ENCODE assay signal across 24 cellular contexts in genomic region chr10:104449402-104449801, GRCh38.
DNase-seq lines count a peak whose midpoint lies in the region; ATAC-seq and TF ChIP-seq lines count a peak whose summit lies in the region.
"Had no signal": no experiment of that assay in that cellular context is flagged by ENCODE, and none has a peak within 500 bp of the region (broad histone marks: within the 10 kb centered on the region; RNA-seq: fewer than 3 reads in every experiment).

No MANE protein-coding gene starts in this region.

- H3K79me2 ChIP-seq in GM23248 (ENCODE audit: insufficient read depth) = no peaks in the 10 kb centered on the region

- peak overlapping the region; percentile 59 for H3K4me2 ChIP-seq in GM23248 (ENCODE audit: unreplicated experiment)

- no peak overlapping the region for H3K4me3 Mint-ChIP-seq in natural killer cell
- H3K4me3 Mint-ChIP-seq: activated CD4-positive, alpha-beta T cell treated with anti-CD3 and anti-CD28 coated beads, Interleukin-2, amount 10 ng/mL, durations not matched to agents 7 days and 5 days; IgD-negative memory B cell had no signal

- H3K36me3 ChIP-seq in GM23248 (ENCODE audit: low read depth) (no peaks in the 10 kb centered on the region), heart left ventricle (no peaks in the 10 kb centered on the region)
- H3K36me3 ChIP-seq: BE2C, esophagus squamous epithelium, stomach, upper lobe of left lung had no signal

- no peaks in the 10 kb centered on the region for H3K9me2 ChIP-seq in GM23248 (ENCODE audit: insufficient read depth)

- no peaks in the 10 kb centered on the region for H4K20me1 ChIP-seq in GM23248 (ENCODE audit: insufficient read depth)

- intact Hi-C loops in natural killer cell (cut with micrococcal nuclease) = no loop called here
- intact Hi-C loops in heart left ventricle (cut with DNase I) = no loop called here

- TF ChIP-seq CTCF in natural killer cell (IDR thresholded peaks at IDR 0.05) = no peak
- TF ChIP-seq CTCF in heart left ventricle (IDR thresholded peaks at IDR 0.05) = no peak

- no peak for TF ChIP-seq POLR2A in heart left ventricle (IDR thresholded peaks at IDR 0.05)

- H3K4me1 Mint-ChIP-seq in natural killer cell = no peaks in the 10 kb centered on the region
- H3K4me1 Mint-ChIP-seq: activated CD4-positive, alpha-beta T cell treated with anti-CD3 and anti-CD28 coated beads, Interleukin-2, amount 10 ng/mL, durations not matched to agents 7 days and 5 days; IgD-negative memory B cell had no signal

- peak overlapping the region; percentile 25; the same call in 1 of the 2 replicates for H2AFZ ChIP-seq in GM23248

- H3K9me3 Mint-ChIP-seq in natural killer cell = no peaks in the 10 kb centered on the region
- H3K9me3 Mint-ChIP-seq: activated CD4-positive, alpha-beta T cell treated with anti-CD3 and anti-CD28 coated beads, Interleukin-2, amount 10 ng/mL, durations not matched to agents 7 days and 5 days; activated T-helper 2 cell treated with anti-CD3 and anti-CD28 coated beads, Interferon-gamma antibody, Interleukin-2, Interleukin-4, amounts not matched to agents 10 μg/mL and 5 μg/mL and 100 μg/mL, durations not matched to agents 14 hours and 24 hours and 36 hours; IgD-negative memory B cell had no signal

- in situ Hi-C loops in GM23248 (cut with MboI) = no loop called here

- DNase-seq in GM23248 (peak; percentile 59), fibroblast of peridontal ligament (ENCODE audit: extremely low read depth) (peak; percentile 49), stromal cell of bone marrow (ENCODE audit: low read depth) (peak; percentile 49), NCI-H1694 treated with DMSO at 0.1 percent for 48 hours (lab: John Stamatoyannopoulos, UW) (no peak), natural killer cell (no peak), heart left ventricle (no peak)
- DNase-seq: activated CD4-positive, alpha-beta T cell treated with anti-CD3 and anti-CD28 coated beads, Interleukin-2, amount 10 ng/mL, durations not matched to agents 7 days and 5 days; BE2C; cerebellar nuclear complex; COR-L47; effector memory CD4-positive, alpha-beta T cell; esophagus squamous epithelium; MM.1S; mucosa of descending colon; NCI-H1694; NCI-H2227 treated with DMSO at 0.1 percent for 48 hours; NCI-H82; SHP77; stomach; upper lobe of left lung had no signal

- H3K4me3 ChIP-seq in GM23248 = no peak overlapping the region
- no peak overlapping the region for H3K4me3 ChIP-seq in heart left ventricle
- H3K4me3 ChIP-seq: esophagus squamous epithelium, mucosa of descending colon, stomach, upper lobe of left lung had no signal

- no peaks in the 10 kb centered on the region for H3K9me3 ChIP-seq in GM23248 (ENCODE audit: low read depth)
- H3K9me3 ChIP-seq in heart left ventricle = no peaks in the 10 kb centered on the region
- H3K9me3 ChIP-seq: BE2C, esophagus squamous epithelium, mucosa of descending colon, stomach, upper lobe of left lung had no signal

- WGBS in GM23248 (ENCODE audit: low coverage in 1 of 2, low lambda C conversion rate in 2 of 2, missing lambda C conversion rate in 2 of 2), 2 experiments = 73 to 80% methylated on average over 3 of the region's 3 CpGs
- WGBS in heart left ventricle, 4 donors = 78 to 86% (median 79%) methylated on average over 3 of the region's 3 CpGs

- no peak overlapping the region for H3K9ac ChIP-seq in GM23248

- H3K27ac ChIP-seq in GM23248 (peak overlapping the region; percentile 26; the same call in 1 of the 2 replicates), heart left ventricle (no peak overlapping the region)
- H3K27ac ChIP-seq: esophagus squamous epithelium, stomach, upper lobe of left lung had no signal

- ATAC-seq in SK-N-SH treated with all-trans-retinoic acid at 6 μM for 48 hours = peak; percentile 85
- no peak for ATAC-seq in HG02885 (IDR thresholded peaks at IDR 0.05; ENCODE audit: poor library complexity, unreplicated experiment)
- no peak for ATAC-seq in natural killer cell
- no peak for ATAC-seq in heart left ventricle
- ATAC-seq: mucosa of descending colon had no signal

- H3K27ac Mint-ChIP-seq in natural killer cell = no peak overlapping the region
- H3K27ac Mint-ChIP-seq: activated CD4-positive, alpha-beta T cell treated with anti-CD3 and anti-CD28 coated beads, Interleukin-2, amount 10 ng/mL, durations not matched to agents 7 days and 5 days; activated T-helper 2 cell treated with anti-CD3 and anti-CD28 coated beads, Interferon-gamma antibody, Interleukin-2, Interleukin-4, amounts not matched to agents 10 μg/mL and 5 μg/mL and 100 μg/mL, durations not matched to agents 14 hours and 24 hours and 36 hours had no signal

- H3K4me1 ChIP-seq in GM23248 (ENCODE audit: insufficient read depth) = peaks cover 41% of the 10 kb centered on the region
- H3K4me1 ChIP-seq in heart left ventricle = no peaks in the 10 kb centered on the region
- H3K4me1 ChIP-seq: BE2C, esophagus squamous epithelium, stomach, upper lobe of left lung had no signal

- H3K36me3 Mint-ChIP-seq in natural killer cell = no peaks in the 10 kb centered on the region
- H3K36me3 Mint-ChIP-seq: IgD-negative memory B cell had no signal

- H3K27me3 ChIP-seq in GM23248 (replicated peaks; ENCODE audit: insufficient read depth) (no peaks in the 10 kb centered on the region), heart left ventricle (no peaks in the 10 kb centered on the region)
- H3K27me3 ChIP-seq: BE2C, stomach, upper lobe of left lung had no signal

- peaks cover 11% of the 10 kb centered on the region for H3F3A ChIP-seq in GM23248 (ENCODE audit: insufficient read depth)

- peaks cover 0 to 11% of the 10 kb centered on the region in 2 donors for H3K27me3 Mint-ChIP-seq in natural killer cell (ENCODE audit: low read depth in 2 of 2)

TF ChIP-seq in SK-N-SH treated with all-trans-retinoic acid at 6 μM for 48 hours, 23 proteins besides CTCF, POLR2A, EP300 and RAD21:
- TF ChIP-seq ZFP3 (CRISPR knock-in tag; IDR thresholded peaks at IDR 0.05) = no peak
- peak; percentile 73 for TF ChIP-seq ISL1 (CRISPR knock-in tag; IDR thresholded peaks at IDR 0.05)
- TF ChIP-seq, protein P1, sequence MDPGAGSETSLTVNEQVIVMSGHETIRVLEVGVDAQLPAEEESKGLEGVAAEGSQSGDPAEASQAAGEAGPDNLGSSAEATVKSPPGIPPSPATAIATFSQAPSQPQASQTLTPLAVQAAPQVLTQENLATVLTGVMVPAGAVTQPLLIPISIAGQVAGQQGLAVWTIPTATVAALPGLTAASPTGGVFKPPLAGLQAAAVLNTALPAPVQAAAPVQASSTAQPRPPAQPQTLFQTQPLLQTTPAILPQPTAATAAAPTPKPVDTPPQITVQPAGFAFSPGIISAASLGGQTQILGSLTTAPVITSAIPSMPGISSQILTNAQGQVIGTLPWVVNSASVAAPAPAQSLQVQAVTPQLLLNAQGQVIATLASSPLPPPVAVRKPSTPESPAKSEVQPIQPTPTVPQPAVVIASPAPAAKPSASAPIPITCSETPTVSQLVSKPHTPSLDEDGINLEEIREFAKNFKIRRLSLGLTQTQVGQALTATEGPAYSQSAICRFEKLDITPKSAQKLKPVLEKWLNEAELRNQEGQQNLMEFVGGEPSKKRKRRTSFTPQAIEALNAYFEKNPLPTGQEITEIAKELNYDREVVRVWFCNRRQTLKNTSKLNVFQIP (CRISPR knock-in tag; IDR thresholded peaks at IDR 0.05; ENCODE audit: borderline replicate concordance, low read depth) = no peak
- TF ChIP-seq ESRRG (CRISPR knock-in tag; IDR thresholded peaks at IDR 0.05) = no peak
- no peak for TF ChIP-seq ARNTL (CRISPR knock-in tag; IDR thresholded peaks at IDR 0.05; ENCODE audit: borderline replicate concordance, low read depth)
- no peak for TF ChIP-seq BACH2 (CRISPR knock-in tag; IDR thresholded peaks at IDR 0.05; ENCODE audit: borderline replicate concordance)
- TF ChIP-seq TCF4 (CRISPR knock-in tag; IDR thresholded peaks at IDR 0.05; ENCODE audit: borderline replicate concordance) = no peak
- TF ChIP-seq ZNF565 (CRISPR knock-in tag; conservative IDR thresholded peaks at IDR 0.05; ENCODE audit: low read depth) = no peak

Comparison
In these comparisons a context has a peak if more than half of its experiments do, and no peak if none do; other contexts are left out.
1. DNase-seq: peak in GM23248 (single experiment), fibroblast of peridontal ligament (single experiment) and stromal cell of bone marrow (single experiment); none in NCI-H1694 treated with DMSO at 0.1 percent for 48 hours (single experiment), natural killer cell (single experiment) and heart left ventricle (0 of 5).